Comparison of ENCODE assay signal across 26 cellular contexts in the genomic region with DNA sequence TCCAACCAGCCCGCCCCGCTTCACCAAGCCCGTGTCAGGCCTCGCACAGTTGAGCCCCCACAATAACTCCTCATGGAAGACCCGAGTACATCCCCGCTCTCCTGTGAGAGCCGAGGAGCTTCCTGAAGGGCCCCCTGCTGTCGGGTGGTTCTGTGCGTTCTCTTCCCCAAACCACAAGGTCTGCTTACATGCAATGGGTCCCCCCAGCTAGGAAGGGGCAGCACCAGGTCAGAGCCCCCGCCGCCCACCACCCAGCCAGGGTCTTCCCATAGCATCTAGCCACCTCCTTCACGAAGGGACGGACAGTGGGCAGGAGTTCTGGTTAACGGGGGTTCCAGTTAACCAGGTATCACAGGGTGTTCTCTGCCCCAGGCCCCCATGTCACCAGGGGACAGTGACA. TPM values are rescaled to one million over a fixed set of nuclear protein-coding genes. Genes with fewer than 3 reads are reported as not detected.
DNase-seq lines count a peak whose midpoint lies in the region; ATAC-seq, FAIRE-seq and TF ChIP-seq lines count a peak whose summit lies in the region.
"Had no signal": no experiment of that assay in that cellular context is flagged by ENCODE, and none has a peak within 500 bp of the region (broad histone marks: within the 10 kb centered on the region; RNA-seq: fewer than 3 reads in every experiment).

No MANE protein-coding gene starts in this region.

- POLR2A ChIA-PET in H1 (lab: Charles Lee; ENCODE audit: partially characterized antibody), result no interaction called here

- H4K8ac ChIP-seq in H1 (ENCODE audit: extremely low read depth, insufficient read depth, low read length), result no peak overlapping the region

- H3K56ac ChIP-seq in H1 (replicated peaks; ENCODE audit: insufficient read length, low read depth, low read length), result no peak overlapping the region

- no peak overlapping the region for H2BK20ac ChIP-seq in H1 (ENCODE audit: low read length)

- peak overlapping the region; percentile 95 for H3K27ac Mint-ChIP-seq in osteocyte (ENCODE audit: unreplicated experiment)
- H3K27ac Mint-ChIP-seq: CD14-positive monocyte; CD4-positive, alpha-beta T cell; H9 had no signal

- peaks cover 5% of the 10 kb centered on the region for H3K36me3 Mint-ChIP-seq in osteocyte (ENCODE audit: unreplicated experiment)
- H3K36me3 Mint-ChIP-seq: CD14-positive monocyte; CD8-positive, alpha-beta memory T cell had no signal

- H3K27ac ChIP-seq in heart left ventricle (no peak overlapping the region), H1 (ENCODE audit: low read depth, low read length) (no peak overlapping the region)
- H3K27ac ChIP-seq: 22Rv1; A549; BLaER1 treated with 17β-estradiol and CSF1 and Interleukin-3, amounts not matched to agents 10 nM and 100 nM; GM23248 had no signal

- H3K23me2 ChIP-seq in H1 (ENCODE audit: low read depth, low read length), result no peaks in the 10 kb centered on the region; the same call in 1 of the 2 replicates

- H3K4me2 ChIP-seq in H1 (ENCODE audit: insufficient read depth in 1 of 2, low read depth in 2 of 2, low read length in 2 of 2), result no peak overlapping the region
- H3K4me2 ChIP-seq: A549 had no signal

- TF ChIP-seq RAD21 in H1 (IDR thresholded peaks at IDR 0.05 in 1 of 2, conservative IDR thresholded peaks at IDR 0.05 in 1 of 2; ENCODE audit: low read depth in 2 of 2, low read length in 2 of 2), result no peak

- no peak for TF ChIP-seq EP300 in H1 (IDR thresholded peaks at IDR 0.05; ENCODE audit: borderline replicate concordance in 1 of 2, low read depth in 2 of 2, low read length in 2 of 2)

- TF ChIP-seq CTCF in heart left ventricle (IDR thresholded peaks at IDR 0.05) (no peak), H1 (IDR thresholded peaks at IDR 0.05; ENCODE audit: control extremely low read depth in 1 of 3, insufficient read depth in 1 of 3, low read depth in 1 of 3, low read length in 3 of 3) (no peak), osteocyte (IDR thresholded peaks at IDR 0.05) (no peak)

- H4K20me1 ChIP-seq in H1 (replicated peaks in 1 of 2; ENCODE audit: control insufficient read depth in 1 of 2, insufficient read depth in 2 of 2, low read length in 2 of 2), result no peaks in the 10 kb centered on the region

- TF ChIP-seq POLR2A in heart left ventricle (IDR thresholded peaks at IDR 0.05) (no peak), H1 (IDR thresholded peaks at IDR 0.05; ENCODE audit: control extremely low read depth in 1 of 2, low read depth in 2 of 2, low read length in 2 of 2) (no peak)

- H3K9me3 ChIP-seq in heart left ventricle (no peaks in the 10 kb centered on the region), H1 (ENCODE audit: insufficient read depth in 2 of 2, low read depth in 1 of 2, low read length in 1 of 2) (no peaks in the 10 kb centered on the region)
- H3K9me3 ChIP-seq: A549; BE2C; BLaER1 treated with 17β-estradiol and CSF1 and Interleukin-3, amounts not matched to agents 10 nM and 100 nM had no signal

- H3K18ac ChIP-seq in H1 (ENCODE audit: extremely low read depth, low read length), result 0 out of 2 replicates have a peak overlapping the region, but pooled peaks have one; percentile 32

- no peak overlapping the region for H2BK15ac ChIP-seq in H1 (ENCODE audit: low read length)

- H2BK5ac ChIP-seq in H1 (ENCODE audit: low read depth, low read length), result no peak overlapping the region

- H3K27me3 Mint-ChIP-seq in osteocyte (ENCODE audit: unreplicated experiment), result no peaks in the 10 kb centered on the region

- peak overlapping the region; percentile 19 for H3K4me3 Mint-ChIP-seq in osteocyte (ENCODE audit: unreplicated experiment)
- H3K4me3 Mint-ChIP-seq: CD14-positive monocyte; CD4-positive, alpha-beta T cell; CD8-positive, alpha-beta memory T cell; H9 had no signal

- H3K27me3 ChIP-seq in heart left ventricle, result peaks cover 5 to 99% (median 20%) of the 10 kb centered on the region in 9 donors
- H3K27me3 ChIP-seq in H1 (replicated peaks in 1 of 4; ENCODE audit: control insufficient read depth in 3 of 4, extremely low read depth in 1 of 4, insufficient read depth in 3 of 4, low read length in 3 of 4), result peaks cover 0 to 5% (median 0%) of the 10 kb centered on the region in 4 experiments; a peak in 3 of 7 replicates
- H3K27me3 ChIP-seq: BE2C; BLaER1 treated with 17β-estradiol and CSF1 and Interleukin-3, amounts not matched to agents 10 nM and 100 nM had no signal

- H3K9me3 Mint-ChIP-seq in osteocyte (ENCODE audit: unreplicated experiment), result no peaks in the 10 kb centered on the region
- H3K9me3 Mint-ChIP-seq: CD4-positive, alpha-beta T cell; CD8-positive, alpha-beta memory T cell; H9 had no signal

- H4K91ac ChIP-seq in H1 (replicated peaks; ENCODE audit: insufficient read length, low read length), result no peak overlapping the region

- H2AFZ ChIP-seq in H1 (ENCODE audit: low read length), result no peak overlapping the region
- H2AFZ ChIP-seq: GM23248 had no signal

- peaks cover 96% of the 10 kb centered on the region for H3K4me1 Mint-ChIP-seq in osteocyte (ENCODE audit: unreplicated experiment)

- H3K36me3 ChIP-seq in heart left ventricle (no peaks in the 10 kb centered on the region), H1 (ENCODE audit: control insufficient read depth in 2 of 4, insufficient read depth in 4 of 4, low read length in 3 of 4) (no peaks in the 10 kb centered on the region)
- H3K36me3 ChIP-seq: BE2C; BLaER1 treated with 17β-estradiol and CSF1 and Interleukin-3, amounts not matched to agents 10 nM and 100 nM had no signal

- no peak overlapping the region for H3K4ac ChIP-seq in H1 (replicated peaks; ENCODE audit: insufficient read length, low read depth, low read length)

- no peaks in the 10 kb centered on the region for H3K79me1 ChIP-seq in H1 (ENCODE audit: low read depth, low read length)

- no peak overlapping the region for H3K23ac ChIP-seq in H1 (ENCODE audit: insufficient read length)

- WGBS in heart left ventricle, 4 donors, result 83 to 93% (median 90%) methylated on average over 14 of the region's 14 CpGs
- WGBS in H1 (ENCODE audit: extremely low coverage in 1 of 2, insufficient coverage in 1 of 2, insufficient read length in 1 of 2, insufficient replicate concordance in 2 of 2, low coverage in 1 of 2, low lambda C conversion rate in 2 of 2, missing lambda C conversion rate in 1 of 2), 2 experiments, result 88% methylated on average over 12 of the region's 14 CpGs; no CpG with 5 or more reads in 1 of the 2 experiments

- CTCF ChIA-PET in H1 (lab: Charles Lee; ENCODE audit: partially characterized antibody), result interaction anchor here (0.9 to 10.7 kb wide), 7 partner anchors 14 to 201 kb away, joined by 3 to 129 read pairs (median 6); no protein-coding TSS in a partner anchor

- H3K4me1 ChIP-seq in heart left ventricle (peaks cover 0 to 11% (median 0%) of the 10 kb centered on the region in 12 donors), H1 (replicated peaks in 1 of 4; ENCODE audit: control insufficient read depth in 3 of 4, insufficient read depth in 4 of 4, low read length in 3 of 4) (peaks cover 0 to 16% (median 9%) of the 10 kb centered on the region in 4 experiments; a peak in 4 of 7 replicates)
- H3K4me1 ChIP-seq: A549, BE2C had no signal

- no peak overlapping the region for H2AK5ac ChIP-seq in H1 (ENCODE audit: low read depth, low read length)

- H3K4me3 ChIP-seq in heart left ventricle (no peak overlapping the region), H1 (ENCODE audit: extremely low read depth in 1 of 4, insufficient read depth in 2 of 4, low read depth in 3 of 4, low read length in 4 of 4) (no peak overlapping the region)
- H3K4me3 ChIP-seq: A549; BLaER1 treated with 17β-estradiol and CSF1 and Interleukin-3, amounts not matched to agents 10 nM and 100 nM; GM23248 had no signal

- intact Hi-C loops in Right ventricle myocardium superior (cut with DNase I) (no loop called here), heart left ventricle (cut with DNase I) (loop anchor here in 3 of 10 donors (10.0 kb wide), 1 partner anchor 203 kb away; no protein-coding TSS in a partner anchor)

- no peaks in the 10 kb centered on the region for H3K79me2 ChIP-seq in H1 (ENCODE audit: control insufficient read depth in 1 of 2, insufficient read depth in 2 of 2, low read length in 2 of 2)

- no peak overlapping the region for H4K5ac ChIP-seq in H1 (ENCODE audit: insufficient read length, low read depth, low read length)

- DNase-seq in Right ventricle myocardium superior (peak; percentile 10), heart left ventricle (no peak), H1 (ENCODE audit: low read depth in 1 of 2, low spot score in 2 of 2) (no peak), osteocyte (ENCODE audit: extremely low spot score, unreplicated experiment) (no peak), A172 (ENCODE audit: low spot score) (no peak), GM03348 (ENCODE audit: low spot score) (no peak)
- DNase-seq: ACHN; AML-193; BE2C; CD4-positive, alpha-beta T cell; CD8-positive, alpha-beta memory T cell; DMS 273 treated with DMSO at 0.1 percent for 48 hours; DMS79; EL; GDM1; GM23248; H9 had no signal

- no peak for FAIRE-seq in H1 (lab: Jason Lieb, UNC)
- FAIRE-seq: A549, D721Med, GM12891, GM18507 had no signal

- H2BK12ac ChIP-seq in H1 (ENCODE audit: low read depth, low read length), result no peak overlapping the region

- no peak overlapping the region for H2BK120ac ChIP-seq in H1 (replicated peaks; ENCODE audit: low read depth, low read length)

- no peak overlapping the region for H3K14ac ChIP-seq in H1 (ENCODE audit: insufficient read length)

- ATAC-seq in Right ventricle myocardium superior (ENCODE audit: poor library complexity) (no peak), heart left ventricle (no peak), GM18867 (IDR thresholded peaks at IDR 0.05; ENCODE audit: unreplicated experiment) (no peak)
- ATAC-seq: A549, HCT116 had no signal

- H3K9ac ChIP-seq in H1 (replicated peaks in 1 of 4; ENCODE audit: extremely low read depth in 1 of 4, low read depth in 3 of 4, low read length in 3 of 4), result no peak overlapping the region
- H3K9ac ChIP-seq: BLaER1 treated with 17β-estradiol and CSF1 and Interleukin-3, amounts not matched to agents 10 nM and 100 nM; GM23248 had no signal

TF ChIP-seq in H1, 55 proteins besides CTCF, POLR2A, EP300 and RAD21 (continues in another document):
- no peak for TF ChIP-seq SIN3A (conservative IDR thresholded peaks at IDR 0.05 in 1 of 2, IDR thresholded peaks at IDR 0.05 in 1 of 2; ENCODE audit: low read depth in 1 of 2, low read length in 2 of 2)

RNA-seq across cellular contexts. Expression of a gene that starts 51.5 kb away (rescaled TPM):
- total RNA-seq in Right ventricle myocardium superior (0.08 TPM), heart left ventricle (under 1 TPM in 4 of 9 donors, not detected in 5; 0.12 to 0.35 (median 0.15) TPM), osteocyte (38.0 and 38.3 TPM in 2 replicates)
- polyA plus RNA-seq in heart left ventricle (under 1 TPM in 1 of 2 donors, not detected in 1; 0.06 TPM), H1 (2011; rRNA removed) (0.15 and 0.17 TPM in 2 replicates)
- total RNA-seq in H1 (2021; fragmentation: NEBNext Ultra II Directional; extraction: Animal tissue kit (Norgen Biotek cat#: 25700)), result 0.21 and 0.22 TPM in 2 replicates
- polyA plus RNA-seq in H1 (2011; cell fraction: cytosol; rRNA removed), result 0.06 TPM
- 0.31 TPM for polyA plus RNA-seq in H1 (2011; cell fraction: nucleus; rRNA removed)
- polyA plus RNA-seq in H1 (2012, experiment 1 of 2), result 0.08 to 0.11 TPM (median 0.10 TPM) in 3 of 4 replicates, not detected in the other
- polyA plus RNA-seq in H1 (2012, experiment 2 of 2), result 0.08 TPM
- polyA plus RNA-seq in H1 (2013, experiment 1 of 2), result 0.18 TPM
- 0.18 TPM for polyA plus RNA-seq in H1 (2013, experiment 2 of 2)
- polyA minus RNA-seq in H1 (2011; rRNA and poly(A)+ RNA removed), result not detected in 2 replicates
- not detected for polyA minus RNA-seq in H1 (2011; cell fraction: cytosol; rRNA and poly(A)+ RNA removed)
- polyA minus RNA-seq in H1 (2011; cell fraction: nucleus; rRNA and poly(A)+ RNA removed), result not detected
- total RNA-seq in A172 (2014; rRNA removed; shearing (Covaris generic)), result 0.14 TPM in 1 of 2 replicates, not detected in the other
- total RNA-seq: CD4-positive, alpha-beta T cell; CD8-positive, alpha-beta memory T cell had no signal
- polyA plus RNA-seq: CD14-positive monocyte had no signal

Comparison
In these comparisons a context has a peak if more than half of its experiments do, and no peak if none do; other contexts are left out.
1. RNA of a gene that starts 51.5 kb away (total RNA-seq): 38.0 to 38.3 TPM in osteocyte; 0.21 to 0.22 TPM in H1, 0.14 TPM in A172, 0.12 to 0.35 TPM in heart left ventricle and 0.08 TPM in Right ventricle myocardium superior (single experiment); every median in the first group is over 10 times any median in the second.